ENCODE assay signal across 8 cellular contexts in the genomic region with DNA sequence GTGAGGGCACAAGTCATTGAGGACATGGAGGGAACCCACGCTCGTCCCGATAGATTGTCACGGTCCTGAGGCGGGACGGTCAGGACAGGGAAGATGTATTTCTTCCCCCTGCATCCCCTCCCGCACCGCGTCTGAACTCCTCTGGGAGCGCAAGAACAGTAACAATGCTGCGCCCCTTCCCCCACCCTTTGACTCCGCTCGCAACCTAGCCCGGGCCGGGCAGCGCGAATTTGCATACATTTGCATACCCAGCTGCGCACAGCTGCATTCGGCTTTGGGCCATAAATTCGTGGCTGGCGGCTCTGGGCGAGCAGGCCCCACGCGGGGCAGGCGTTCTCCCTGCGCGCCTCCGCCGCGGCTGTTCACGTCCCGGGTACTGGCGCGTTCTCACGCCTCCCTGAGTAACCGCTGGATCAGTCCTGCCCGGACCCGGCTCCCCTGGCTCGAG. TPM values are rescaled to one million over a fixed set of nuclear protein-coding genes. Genes with fewer than 3 reads are reported as not detected.
DNase-seq lines count a peak whose midpoint lies in the region; ATAC-seq and TF ChIP-seq lines count a peak whose summit lies in the region.

No MANE protein-coding gene starts in this region.

- no peak for TF ChIP-seq CTCF in A673 (conservative IDR thresholded peaks at IDR 0.05; ENCODE audit: low read depth, low read length)

- POLR2A ChIA-PET in A673 (lab: Charles Lee; ENCODE audit: low non-redundant PET): no interaction called here

- H3K27me3 ChIP-seq in A673 (replicated peaks; ENCODE audit: insufficient read depth, low read depth, low read length, poor library complexity): no peaks in the 10 kb centered on the region

- peaks cover 19% of the 10 kb centered on the region for H3K4me1 ChIP-seq in A673 (ENCODE audit: insufficient read depth, low read length, poor library complexity, severe bottlenecking)

- H3K27ac ChIP-seq in A673 (ENCODE audit: low read depth, low read length, poor library complexity, severe bottlenecking) (no peak overlapping the region), angular gyrus (ENCODE audit: low read depth, low read length) (peak overlapping the region; percentile 46), temporal lobe (ENCODE audit: low read depth, low read length) (peak overlapping the region; percentile 83)

- H3K9me3 ChIP-seq in A673 (ENCODE audit: low read depth, low read length, poor library complexity, severe bottlenecking): no peaks in the 10 kb centered on the region

- CTCF ChIA-PET in A673 (lab: Charles Lee): interaction anchor here (1.1 kb wide), 1 partner anchor 107 kb away, joined by 6 read pairs; a partner anchor contains a TSS

- intact Hi-C loops in A673 (cut with micrococcal nuclease; ENCODE audit: unreplicated experiment): no loop called here

- DNase-seq in A673 (ENCODE audit: low spot score) (peak; percentile 74), iPS-NIHi7 (ENCODE audit: extremely low spot score) (peak; percentile 64), NCI-H2107 treated with DMSO at 0.1 percent for 48 hours (lab: John Stamatoyannopoulos, UW; ENCODE audit: unreplicated experiment) (no peak), Kasumi-1 (lab: John Stamatoyannopoulos, UW) (no peak)

- peak; percentile 37 for ATAC-seq in GM21526 (IDR thresholded peaks at IDR 0.05; ENCODE audit: low FRiP score, unreplicated experiment)
- ATAC-seq in HG02678 (IDR thresholded peaks at IDR 0.05; ENCODE audit: unreplicated experiment): no peak

- peak overlapping the region; percentile 42 for H3K4me3 ChIP-seq in A673 (ENCODE audit: low read depth, low read length, poor library complexity, severe bottlenecking)

- no peaks in the 10 kb centered on the region for H3K36me3 ChIP-seq in A673 (ENCODE audit: insufficient read depth, low read length, poor library complexity, severe bottlenecking)

- no TSS peak for BruUV-seq in A673 (replicated peaks; lab: Mats Ljungman, UMichigan)

RNA-seq across cellular contexts. Expression of a gene that starts 29.0 kb away (rescaled TPM):
- 27.7 and 32.8 TPM in 2 replicates for total RNA-seq in A673 (2021)
- 28.5 TPM for total RNA-seq in temporal lobe

Comparison
In these comparisons a context has a peak if more than half of its experiments do, and no peak if none do; other contexts are left out.
1. DNase-seq: peak in A673 (single experiment) and iPS-NIHi7 (single experiment); none in NCI-H2107 treated with DMSO at 0.1 percent for 48 hours (single experiment) and Kasumi-1 (0 of 2).